In genomic region chr4:18209448-18209847, GRCh38 we compare ENCODE assay signal across 17 cellular contexts.
DNase-seq lines count a peak whose midpoint lies in the region; ATAC-seq and TF ChIP-seq lines count a peak whose summit lies in the region.
"Had no signal": no experiment of that assay in that cellular context is flagged by ENCODE, and none has a peak within 500 bp of the region (broad histone marks: within the 10 kb centered on the region; RNA-seq: fewer than 3 reads in every experiment).

No MANE protein-coding gene starts in this region.

- no peak overlapping the region for H3K9ac ChIP-seq in MM.1S (ENCODE audit: low read length)

- H3K4me1 ChIP-seq in MM.1S (ENCODE audit: low read length), result peaks cover 47% of the 10 kb centered on the region
- H3K4me1 ChIP-seq in A673 (ENCODE audit: insufficient read depth, low read length, poor library complexity, severe bottlenecking), result no peaks in the 10 kb centered on the region

- H3K4me2 ChIP-seq in MM.1S (ENCODE audit: low read depth, low read length), result no peak overlapping the region

- POLR2A ChIA-PET in A673 (lab: Charles Lee; ENCODE audit: low non-redundant PET), result no interaction called here

- H3K79me2 ChIP-seq in MM.1S (ENCODE audit: low read length), result no peaks in the 10 kb centered on the region

- H3K27ac ChIP-seq in MM.1S (ENCODE audit: low read length) (no peak overlapping the region), A673 (ENCODE audit: low read depth, low read length, poor library complexity, severe bottlenecking) (no peak overlapping the region)

- no peak overlapping the region for H3K4me3 ChIP-seq in MM.1S (ENCODE audit: low read length)
- no peak overlapping the region for H3K4me3 ChIP-seq in A673 (ENCODE audit: low read depth, low read length, poor library complexity, severe bottlenecking)

- no peak overlapping the region for H2AFZ ChIP-seq in MM.1S (ENCODE audit: low read length)

- no peak for TF ChIP-seq CTCF in MM.1S (IDR thresholded peaks at IDR 0.05; ENCODE audit: low read length)
- no peak for TF ChIP-seq CTCF in A673 (conservative IDR thresholded peaks at IDR 0.05; ENCODE audit: low read depth, low read length)

- CTCF ChIA-PET in A673 (lab: Charles Lee), result no interaction called here

- peak; percentile 34 for DNase-seq in MM.1S
- DNase-seq in stimulated activated CD4-positive, alpha-beta T cell treated with anti-CD3 and anti-CD28 coated beads, Interleukin-1b, Interleukin-23, amount 100 ng/mL, for 48 hours, result no peak
- no peak for DNase-seq in A673 (ENCODE audit: low spot score)
- DNase-seq in T1000 (lab: John Stamatoyannopoulos, UW), result no peak
- DNase-seq in T-helper 2 cell, result no peak
- DNase-seq: activated CD4-positive, alpha-beta T cell treated with anti-CD3 and anti-CD28 coated beads for 1 hour; activated CD8-positive, alpha-beta memory T cell treated with anti-CD3 and anti-CD28 coated beads, Interleukin-2, amount 50 U/mL, for 48 hours; activated naive CD8-positive, alpha-beta T cell treated with anti-CD3 and anti-CD28 coated beads for 36 hours; caudate nucleus; COR-L47; left cardiac atrium; NCI-H1417 treated with DMSO at 0.1 percent for 48 hours; stimulated activated CD4-positive, alpha-beta T cell treated with anti-CD3 and anti-CD28 coated beads, Interleukin-4, amount 100 ng/mL, for 24 hours had no signal

- H3K36me3 ChIP-seq in MM.1S (replicated peaks; ENCODE audit: insufficient read depth, low read length) (no peaks in the 10 kb centered on the region), A673 (ENCODE audit: insufficient read depth, low read length, poor library complexity, severe bottlenecking) (no peaks in the 10 kb centered on the region)

- peak; percentile 89 for ATAC-seq in GM18858 (IDR thresholded peaks at IDR 0.05; ENCODE audit: unreplicated experiment)
- peak; percentile 55 for ATAC-seq in GM21526 (IDR thresholded peaks at IDR 0.05; ENCODE audit: low FRiP score, unreplicated experiment)
- ATAC-seq in HG03064 (IDR thresholded peaks at IDR 0.05; ENCODE audit: low read depth, unreplicated experiment), result peak; percentile 66
- ATAC-seq: left cardiac atrium, Right ventricle myocardium inferior had no signal

- H3K9me2 ChIP-seq in MM.1S (replicated peaks; ENCODE audit: insufficient read depth, low read length), result no peaks in the 10 kb centered on the region

- H3K27me3 ChIP-seq in MM.1S (replicated peaks; ENCODE audit: insufficient read depth, low read length) (no peaks in the 10 kb centered on the region), A673 (replicated peaks; ENCODE audit: insufficient read depth, low read depth, low read length, poor library complexity) (no peaks in the 10 kb centered on the region)

- H3F3A ChIP-seq in MM.1S (ENCODE audit: insufficient read depth, low read length), result peaks cover 19% of the 10 kb centered on the region

- H3K9me3 ChIP-seq in MM.1S (replicated peaks; ENCODE audit: insufficient read depth, low read length) (no peaks in the 10 kb centered on the region), A673 (ENCODE audit: low read depth, low read length, poor library complexity, severe bottlenecking) (no peaks in the 10 kb centered on the region)

- no TSS peak for BruUV-seq in A673 (replicated peaks; lab: Mats Ljungman, UMichigan)

- intact Hi-C loops in A673 (cut with micrococcal nuclease; ENCODE audit: unreplicated experiment), result no loop called here

- H4K20me1 ChIP-seq in MM.1S (ENCODE audit: insufficient read depth, low read length), result no peaks in the 10 kb centered on the region
